31 cellular contexts compared by ENCODE assay signal in the genomic region with DNA sequence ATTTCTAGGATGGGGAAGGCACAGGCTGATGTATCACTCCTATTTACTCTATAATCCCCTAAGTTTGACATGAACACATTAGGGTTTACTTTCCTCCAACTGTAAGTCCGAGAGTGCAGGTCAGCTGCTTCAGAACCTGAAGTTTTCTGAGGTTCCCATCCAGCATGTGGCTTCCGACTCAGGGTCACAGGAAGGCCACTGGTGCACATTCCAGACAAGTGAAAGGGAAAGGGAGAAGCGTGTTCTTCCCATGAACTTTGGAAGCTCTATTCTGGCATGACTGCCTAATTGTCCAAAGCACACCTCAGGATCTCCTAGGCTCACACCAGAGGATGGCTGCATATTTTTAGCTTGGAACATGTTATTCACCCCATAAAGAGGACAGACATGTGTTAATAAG.
DNase-seq lines count a peak whose midpoint lies in the region; ATAC-seq and TF ChIP-seq lines count a peak whose summit lies in the region.
"Had no signal": no experiment of that assay in that cellular context is flagged by ENCODE, and none has a peak within 500 bp of the region (broad histone marks: within the 10 kb centered on the region; RNA-seq: fewer than 3 reads in every experiment).

No MANE protein-coding gene starts in this region.

- H4K20me1 ChIP-seq in osteoblast (ENCODE audit: insufficient read depth, low read length), result no peaks in the 10 kb centered on the region

- H3K27me3 ChIP-seq in RWPE2 (ENCODE audit: insufficient read depth, poor library complexity, severe bottlenecking), result no peaks in the 10 kb centered on the region
- no peaks in the 10 kb centered on the region for H3K27me3 ChIP-seq in osteoblast (ENCODE audit: insufficient read depth, low read length)
- H3K27me3 ChIP-seq in lower lobe of right lung (ENCODE audit: low read depth), result no peaks in the 10 kb centered on the region
- H3K27me3 ChIP-seq: adrenal gland, colonic mucosa, pancreas had no signal

- H3K79me2 ChIP-seq in osteoblast (ENCODE audit: insufficient read depth, low read length), result no peaks in the 10 kb centered on the region

- no peak overlapping the region for H3K4me3 ChIP-seq in RWPE2 (ENCODE audit: severe bottlenecking)
- no peak overlapping the region for H3K4me3 ChIP-seq in fibroblast of pulmonary artery (replicated peaks; ENCODE audit: low read depth, low read length)
- no peak overlapping the region for H3K4me3 ChIP-seq in osteoblast (ENCODE audit: insufficient read depth, low read length)
- no peak overlapping the region for H3K4me3 ChIP-seq in lower lobe of right lung
- H3K4me3 ChIP-seq: adrenal gland, colonic mucosa, pancreas had no signal

- ATAC-seq in RWPE2 (ENCODE audit: low read depth), result peak; percentile 11; the same call in 2 of the 3 replicates
- no peak for ATAC-seq in lower lobe of right lung
- ATAC-seq: effector memory CD8-positive, alpha-beta T cell; esophagus mucosa; pancreas; sciatic nerve; stimulated activated memory B cell treated with anti-CD40 and anti-IgM and Interleukin-4, amounts not matched to agents 10 μg/mL and 1 μg/mL and 100 μg/mL, for 72 hours had no signal

- intact Hi-C loops in lower lobe of right lung (cut with DNase I), result no loop called here

- peaks cover 10% of the 10 kb centered on the region for H3K9me3 ChIP-seq in RWPE2 (ENCODE audit: severe bottlenecking)
- H3K9me3 ChIP-seq in osteoblast (ENCODE audit: low read depth, low read length), result no peaks in the 10 kb centered on the region
- H3K9me3 ChIP-seq in lower lobe of right lung, result no peaks in the 10 kb centered on the region
- H3K9me3 ChIP-seq: adrenal gland, Caco-2, colonic mucosa, pancreas had no signal

- DNase-seq in ELR (ENCODE audit: low read depth), result peak; percentile 80
- DNase-seq in RWPE2 (ENCODE audit: low spot score), result no peak
- DNase-seq in fibroblast of pulmonary artery (ENCODE audit: low read depth), result peak; percentile 16
- DNase-seq in osteoblast (ENCODE audit: insufficient read length, low spot score, missing footprints), result no peak
- DNase-seq in DMS 273 treated with DMSO at 0.1 percent for 48 hours (lab: John Stamatoyannopoulos, UW), result no peak
- DNase-seq in HT-29 (ENCODE audit: low spot score), result no peak
- DNase-seq in lower lobe of right lung, result no peak
- DNase-seq in T-helper 9 cell, result no peak
- DNase-seq: activated CD4-positive, alpha-beta T cell treated with anti-CD3 and anti-CD28 coated beads for 48 hours; activated naive CD4-positive, alpha-beta T cell treated with Interleukin-2 at 50 U/mL for 16 hours; activated T-cell treated with anti-CD3 and anti-CD28 coated beads, Interleukin-2, amount 50 U/mL, for 48 hours; adrenal gland; Caco-2; colonic mucosa; DMS79; effector memory CD8-positive, alpha-beta T cell; islet precursor cell; MV-4-11; NCI-H187; NCI-H2171; NCI-H524; pancreas; SHP77; stimulated activated CD4-positive, alpha-beta T cell treated with anti-CD3 and anti-CD28 coated beads, Interleukin-4, amount 100 ng/mL, for 4 hours; substantia nigra had no signal

- H3K4me1 ChIP-seq in RWPE2 (ENCODE audit: insufficient read depth, poor library complexity, severe bottlenecking), result peaks cover 16% of the 10 kb centered on the region
- peaks cover 11% of the 10 kb centered on the region for H3K4me1 ChIP-seq in osteoblast (ENCODE audit: insufficient read depth, low read length)
- no peaks in the 10 kb centered on the region for H3K4me1 ChIP-seq in lower lobe of right lung
- H3K4me1 ChIP-seq: adrenal gland, Caco-2, colonic mucosa, pancreas had no signal

- H3K4me2 ChIP-seq in osteoblast (ENCODE audit: insufficient read depth, low read length), result peak overlapping the region; percentile 31
- H3K4me2 ChIP-seq: KMS-11 had no signal

- H3K27ac ChIP-seq in RWPE2 (ENCODE audit: poor library complexity, severe bottlenecking) (peak overlapping the region; percentile 40), osteoblast (ENCODE audit: low read depth, low read length) (peak overlapping the region; percentile 34), lower lobe of right lung (no peak overlapping the region)
- H3K27ac ChIP-seq: adrenal gland, C4-2B, colonic mucosa, KMS-11, pancreas, VCaP had no signal

- H2AFZ ChIP-seq in osteoblast (ENCODE audit: low read length), result peak overlapping the region; percentile 2

- TF ChIP-seq CTCF in RWPE2 (IDR thresholded peaks at IDR 0.05; ENCODE audit: poor library complexity, severe bottlenecking) (no peak), fibroblast of pulmonary artery (IDR thresholded peaks at IDR 0.05; ENCODE audit: low read length, missing control alignments) (no peak), osteoblast (IDR thresholded peaks at IDR 0.05; ENCODE audit: extremely low read depth, low read depth, low read length) (no peak), lower lobe of right lung (IDR thresholded peaks at IDR 0.05) (no peak)

- no peaks in the 10 kb centered on the region for H3K36me3 ChIP-seq in RWPE2 (ENCODE audit: low read depth)
- no peaks in the 10 kb centered on the region for H3K36me3 ChIP-seq in osteoblast (ENCODE audit: insufficient read depth, low read length)
- H3K36me3 ChIP-seq in lower lobe of right lung, result no peaks in the 10 kb centered on the region
- H3K36me3 ChIP-seq: adrenal gland, colonic mucosa, pancreas had no signal

Comparison
In these comparisons a context has a peak if more than half of its experiments do, and no peak if none do; other contexts are left out.
1. DNase-seq: peak in ELR (single experiment) and fibroblast of pulmonary artery (single experiment); none in RWPE2 (single experiment), osteoblast (single experiment), DMS 273 treated with DMSO at 0.1 percent for 48 hours (single experiment), HT-29 (single experiment), lower lobe of right lung (single experiment) and T-helper 9 cell (single experiment).